13 cellular contexts compared by ENCODE assay signal in genomic region chr6:152423216-152424103, GRCh38.
DNase-seq lines count a peak whose midpoint lies in the region; ATAC-seq, FAIRE-seq and TF ChIP-seq lines count a peak whose summit lies in the region.
"Had no signal": no experiment of that assay in that cellular context is flagged by ENCODE, and none has a peak within 500 bp of the region (broad histone marks: within the 10 kb centered on the region; RNA-seq: fewer than 3 reads in every experiment).

No MANE protein-coding gene starts in this region.

- DNase-seq in bronchial epithelial cell (ENCODE audit: low read depth) = no peak
- DNase-seq in left ventricle myocardium superior = no peak
- no peak for DNase-seq in NCI-H1436 treated with DMSO at 0.1 percent for 48 hours (lab: John Stamatoyannopoulos, UW)
- no peak for DNase-seq in activated CD4-positive, alpha-beta T cell treated with anti-CD3 and anti-CD28 coated beads for 1 hour
- DNase-seq in NCI-H748 treated with DMSO at 0.1 percent for 48 hours (lab: John Stamatoyannopoulos, UW) = no peak
- DNase-seq: activated CD4-positive, CD25-positive, alpha-beta regulatory T cell treated with anti-CD3 and anti-CD28 coated beads, Interleukin-2, amount 50 U/mL, for 72 hours; naive B cell; NCI-H446 had no signal

- peak; percentile 13 for FAIRE-seq in bronchial epithelial cell (lab: Jason Lieb, UNC)
- FAIRE-seq: islet of Langerhans had no signal

- H3K4me3 ChIP-seq in bronchial epithelial cell (ENCODE audit: low read depth, low read length) = no peak overlapping the region

- no peak for TF ChIP-seq CTCF in bronchial epithelial cell (IDR thresholded peaks at IDR 0.05; ENCODE audit: insufficient read depth, low read length, severe bottlenecking)

- H3K27me3 ChIP-seq in bronchial epithelial cell (ENCODE audit: control insufficient read depth, insufficient read depth, low read length) = no peaks in the 10 kb centered on the region

- ATAC-seq in GM18858 (IDR thresholded peaks at IDR 0.05; ENCODE audit: unreplicated experiment) (peak; percentile 60), GM21515 (IDR thresholded peaks at IDR 0.05; ENCODE audit: unreplicated experiment) (peak; percentile 65), HG03097 (IDR thresholded peaks at IDR 0.05; ENCODE audit: low FRiP score, unreplicated experiment) (peak; percentile 87), left ventricle myocardium superior (no peak)
- ATAC-seq: sciatic nerve had no signal

- H3K36me3 ChIP-seq in bronchial epithelial cell (ENCODE audit: control insufficient read depth, insufficient read depth, low read length) = no peaks in the 10 kb centered on the region

- intact Hi-C loops in left ventricle myocardium superior (cut with micrococcal nuclease) = no loop called here
